14 cellular contexts compared by ENCODE assay signal in the genomic region with DNA sequence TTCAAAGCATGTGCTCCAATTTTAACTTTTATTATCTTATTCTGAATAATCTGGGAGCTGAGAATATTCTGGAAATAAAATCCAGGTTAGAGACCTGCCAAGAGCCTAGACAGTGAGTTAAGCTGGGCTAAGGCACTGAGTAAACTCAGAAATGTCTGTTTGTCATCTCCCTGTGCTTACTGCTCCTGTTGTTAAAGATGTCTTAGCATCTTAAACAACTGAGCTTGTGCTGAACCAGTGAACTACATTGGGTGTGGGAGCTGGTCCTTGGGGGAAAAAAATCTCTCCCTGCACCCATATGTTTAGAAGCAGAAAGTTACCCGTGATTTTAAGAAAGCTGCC. TPM values are rescaled to one million over a fixed set of nuclear protein-coding genes. Genes with fewer than 3 reads are reported as not detected.
DNase-seq lines count a peak whose midpoint lies in the region; ATAC-seq, FAIRE-seq and TF ChIP-seq lines count a peak whose summit lies in the region.
"Had no signal": no experiment of that assay in that cellular context is flagged by ENCODE, and none has a peak within 500 bp of the region (broad histone marks: within the 10 kb centered on the region; RNA-seq: fewer than 3 reads in every experiment).

No MANE protein-coding gene starts in this region.

- H3K27me3 ChIP-seq in GM23338 (ENCODE audit: insufficient read depth), result peaks cover 60% of the 10 kb centered on the region
- H3K27me3 ChIP-seq: gastroesophageal sphincter had no signal

- H4K20me1 ChIP-seq in GM23338 (replicated peaks; ENCODE audit: insufficient read depth), result no peaks in the 10 kb centered on the region

- intact Hi-C loops in sciatic nerve (cut with DNase I), result no loop called here

- no peak for FAIRE-seq in GM19239 (lab: Jason Lieb, UNC)
- FAIRE-seq: GM12878 had no signal

- H3K36me3 ChIP-seq in GM23338 (ENCODE audit: insufficient read depth), result no peaks in the 10 kb centered on the region
- H3K36me3 ChIP-seq: gastroesophageal sphincter had no signal

- peaks cover 26% of the 10 kb centered on the region for H3K4me1 ChIP-seq in GM23338 (ENCODE audit: insufficient read depth)

- peaks cover 39% of the 10 kb centered on the region for H3K4me1 Mint-ChIP-seq in GM23338
- H3K4me1 Mint-ChIP-seq: activated T-helper 17 cell treated with anti-CD3 and anti-CD28 coated beads, Interleukin-2, amount 50 U/mL, for 72 hours had no signal

- no peak overlapping the region for H3K4me3 ChIP-seq in GM23338
- H3K4me3 ChIP-seq: gastroesophageal sphincter, GM12878 had no signal

- peaks cover 39% of the 10 kb centered on the region for H3K27me3 Mint-ChIP-seq in GM23338 (ENCODE audit: insufficient read depth, low read depth, poor library complexity)

- TF ChIP-seq CTCF in GM23338 (conservative IDR thresholded peaks at IDR 0.05; ENCODE audit: low read depth in 2 of 2) (no peak), VCaP (conservative IDR thresholded peaks at IDR 0.05) (no peak)

- no peak overlapping the region for H3K4me3 Mint-ChIP-seq in GM23338
- H3K4me3 Mint-ChIP-seq: activated T-helper 17 cell treated with anti-CD3 and anti-CD28 coated beads, Interleukin-2, amount 50 U/mL, for 72 hours; effector memory CD8-positive, alpha-beta T cell had no signal

- no peak overlapping the region for H3K27ac Mint-ChIP-seq in GM23338
- H3K27ac Mint-ChIP-seq: activated T-helper 17 cell treated with anti-CD3 and anti-CD28 coated beads, Interleukin-2, amount 50 U/mL, for 72 hours; effector memory CD8-positive, alpha-beta T cell had no signal

- ATAC-seq in GM23338 (peak; percentile 30), left lobe of liver (peak; percentile 2), sciatic nerve (peak; percentile 20), HG03196 (IDR thresholded peaks at IDR 0.05; ENCODE audit: unreplicated experiment) (no peak), GM18502 (IDR thresholded peaks at IDR 0.05; ENCODE audit: poor library complexity, unreplicated experiment) (no peak)
- ATAC-seq: activated T-helper 17 cell treated with anti-CD3 and anti-CD28 coated beads, Interleukin-2, amount 50 U/mL, for 72 hours; effector memory CD8-positive, alpha-beta T cell; GM12878 had no signal

- no peaks in the 10 kb centered on the region for H3K79me2 ChIP-seq in GM23338 (replicated peaks; ENCODE audit: insufficient read depth)

- H3K27ac ChIP-seq in GM23338 (ENCODE audit: low read depth) (no peak overlapping the region), VCaP (peak overlapping the region; percentile 79)

- no peaks in the 10 kb centered on the region for H3K36me3 Mint-ChIP-seq in GM23338 (ENCODE audit: low read depth)

- H3K4me2 ChIP-seq in GM23338, result peak overlapping the region; percentile 36

- no peaks in the 10 kb centered on the region for H3K9me3 Mint-ChIP-seq in GM23338
- H3K9me3 Mint-ChIP-seq: activated T-helper 17 cell treated with anti-CD3 and anti-CD28 coated beads, Interleukin-2, amount 50 U/mL, for 72 hours; effector memory CD8-positive, alpha-beta T cell had no signal

- H2AFZ ChIP-seq in GM23338, result no peak overlapping the region

- no peak for DNase-seq in GM23338 (ENCODE audit: low spot score)
- DNase-seq in left lobe of liver (ENCODE audit: low spot score), result no peak
- DNase-seq in sciatic nerve (ENCODE audit: low spot score), result no peak
- DNase-seq in COLO829 (ENCODE audit: low spot score), result no peak
- no peak for DNase-seq in GM19239 (ENCODE audit: insufficient read length, low spot score)
- DNase-seq: activated CD4-positive, alpha-beta T cell treated with anti-CD3 and anti-CD28 coated beads, Interleukin-2, amount 50 U/mL, for 48 hours; effector memory CD8-positive, alpha-beta T cell; NCI-H1436 had no signal

- H3F3A ChIP-seq in GM23338 (replicated peaks; ENCODE audit: low read depth), result no peaks in the 10 kb centered on the region

- H3K9me2 ChIP-seq in GM23338 (ENCODE audit: insufficient read depth), result no peaks in the 10 kb centered on the region

TF ChIP-seq in GM23338, 12 proteins besides CTCF, POLR2A, EP300 and RAD21:
- TF ChIP-seq CREB1 (CRISPR knock-in tag; IDR thresholded peaks at IDR 0.05; ENCODE audit: low read depth) (no peak), EZH2phosphoT487 (IDR thresholded peaks at IDR 0.05; ENCODE audit: unreplicated experiment) (no peak), POLR2AphosphoS5 (IDR thresholded peaks at IDR 0.05; ENCODE audit: low read depth) (no peak), ZNF331 (CRISPR knock-in tag; IDR thresholded peaks at IDR 0.05; ENCODE audit: low read depth) (no peak), STAT1 (IDR thresholded peaks at IDR 0.05; ENCODE audit: unreplicated experiment) (no peak), ZNF114 (CRISPR knock-in tag; IDR thresholded peaks at IDR 0.05) (no peak)
- TF ChIP-seq, protein P1, sequence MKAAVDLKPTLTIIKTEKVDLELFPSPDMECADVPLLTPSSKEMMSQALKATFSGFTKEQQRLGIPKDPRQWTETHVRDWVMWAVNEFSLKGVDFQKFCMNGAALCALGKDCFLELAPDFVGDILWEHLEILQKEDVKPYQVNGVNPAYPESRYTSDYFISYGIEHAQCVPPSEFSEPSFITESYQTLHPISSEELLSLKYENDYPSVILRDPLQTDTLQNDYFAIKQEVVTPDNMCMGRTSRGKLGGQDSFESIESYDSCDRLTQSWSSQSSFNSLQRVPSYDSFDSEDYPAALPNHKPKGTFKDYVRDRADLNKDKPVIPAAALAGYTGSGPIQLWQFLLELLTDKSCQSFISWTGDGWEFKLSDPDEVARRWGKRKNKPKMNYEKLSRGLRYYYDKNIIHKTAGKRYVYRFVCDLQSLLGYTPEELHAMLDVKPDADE (IDR thresholded peaks at IDR 0.05), result no peak

RNA-seq across cellular contexts. Expression of a gene that starts 25.0 kb away (rescaled TPM):
- total RNA-seq in GM23338 (2014; rRNA removed; shearing (Covaris generic)), result 60.4 and 63.3 TPM in 2 replicates
- polyA plus RNA-seq in GM23338 (2016; fragmentation: Nextera tagmentation; extraction: Ambion mirVana), result 65.3 and 70.0 TPM in 2 replicates
- total RNA-seq in left lobe of liver (59.9 TPM), sciatic nerve (71.3 TPM)

RNA-seq across cellular contexts. Expression of a gene that starts 49.0 kb away (rescaled TPM):
- 3.5 and 6.3 TPM in 2 replicates for total RNA-seq in GM23338 (2014; rRNA removed; shearing (Covaris generic))
- 1.1 and 1.4 TPM in 2 replicates for polyA plus RNA-seq in GM23338 (2016; fragmentation: Nextera tagmentation; extraction: Ambion mirVana)
- total RNA-seq in left lobe of liver (12.5 TPM), sciatic nerve (61.2 TPM)

Comparison
In these comparisons a context has a peak if more than half of its experiments do, and no peak if none do; other contexts are left out.
1. ATAC-seq: peak in GM23338 (single experiment), left lobe of liver (single experiment) and sciatic nerve (single experiment); none in HG03196 (single experiment) and GM18502 (single experiment).